In genomic region chr20:49360242-49360968, GRCh38 we compare ENCODE assay signal across 1 cellular context.
TF ChIP-seq lines count a peak whose summit lies in the region.

No MANE protein-coding gene starts in this region.

TF ChIP-seq in HepG2, 621 proteins besides CTCF, POLR2A, EP300 and RAD21 (continued from another document and continues in another):
- no peak for TF ChIP-seq TBP (CRISPR knock-in tag; IDR thresholded peaks at IDR 0.05)
- no peak for TF ChIP-seq MNT (IDR thresholded peaks at IDR 0.05)
- 0 out of 2 replicates have a peak, but pooled peaks have one; percentile 42 for TF ChIP-seq HIVEP1 (CRISPR knock-in tag; IDR thresholded peaks at IDR 0.05)
- TF ChIP-seq DDIT3 (CRISPR knock-in tag; IDR thresholded peaks at IDR 0.05): no peak
- no peak for TF ChIP-seq ZNF414 (CRISPR knock-in tag; IDR thresholded peaks at IDR 0.05)
- TF ChIP-seq ZNF367 (CRISPR knock-in tag; IDR thresholded peaks at IDR 0.05; ENCODE audit: borderline replicate concordance): no peak
- TF ChIP-seq SNRNP70 (IDR thresholded peaks at IDR 0.05; ENCODE audit: low read depth, low read length): no peak
- TF ChIP-seq ZNF337 (CRISPR knock-in tag; IDR thresholded peaks at IDR 0.05; ENCODE audit: borderline replicate concordance, low read depth): 0 out of 2 replicates have a peak, but pooled peaks have one; percentile 36
- peak; percentile 40; the same call in 1 of the 2 replicates for TF ChIP-seq ARID5B (CRISPR knock-in tag; IDR thresholded peaks at IDR 0.05)
- TF ChIP-seq MAFG (CRISPR knock-in tag; IDR thresholded peaks at IDR 0.05): no peak
- peak; percentile 61; the same call in 1 of the 2 replicates for TF ChIP-seq HNF4G (IDR thresholded peaks at IDR 0.05; ENCODE audit: borderline replicate concordance, low read depth, low read length)
- peak; percentile 81 for TF ChIP-seq HNF4G (CRISPR knock-in tag; IDR thresholded peaks at IDR 0.05; ENCODE audit: borderline replicate concordance, low read depth)
- TF ChIP-seq KAT7 (CRISPR knock-in tag; IDR thresholded peaks at IDR 0.05; ENCODE audit: borderline replicate concordance): no peak
- TF ChIP-seq ZNF687 (CRISPR knock-in tag; IDR thresholded peaks at IDR 0.05): no peak
- TF ChIP-seq ZNF142 (CRISPR knock-in tag; IDR thresholded peaks at IDR 0.05): no peak
- TF ChIP-seq DRAP1 (CRISPR knock-in tag; IDR thresholded peaks at IDR 0.05): no peak
- no peak for TF ChIP-seq ARNT2 (CRISPR knock-in tag; IDR thresholded peaks at IDR 0.05; ENCODE audit: low read depth)
- peak; percentile 66; the same call in 1 of the 2 replicates for TF ChIP-seq PAXIP1 (CRISPR knock-in tag; conservative IDR thresholded peaks at IDR 0.05)
- peak; percentile 92; the same call in 1 of the 2 replicates for TF ChIP-seq MEIS1 (CRISPR knock-in tag; IDR thresholded peaks at IDR 0.05; ENCODE audit: borderline replicate concordance)
- TF ChIP-seq ZNF576 (CRISPR knock-in tag; IDR thresholded peaks at IDR 0.05): no peak
- 0 out of 2 replicates have a peak, but pooled peaks have one; percentile 32 for TF ChIP-seq SNAPC4 (CRISPR knock-in tag; IDR thresholded peaks at IDR 0.05)
- no peak for TF ChIP-seq SP2 (CRISPR knock-in tag; IDR thresholded peaks at IDR 0.05)
- TF ChIP-seq SOX6 (IDR thresholded peaks at IDR 0.05): no peak
- peak; percentile 59 for TF ChIP-seq SOX6 (CRISPR knock-in tag; IDR thresholded peaks at IDR 0.05)
